23 cellular contexts compared by ENCODE assay signal in the genomic region with DNA sequence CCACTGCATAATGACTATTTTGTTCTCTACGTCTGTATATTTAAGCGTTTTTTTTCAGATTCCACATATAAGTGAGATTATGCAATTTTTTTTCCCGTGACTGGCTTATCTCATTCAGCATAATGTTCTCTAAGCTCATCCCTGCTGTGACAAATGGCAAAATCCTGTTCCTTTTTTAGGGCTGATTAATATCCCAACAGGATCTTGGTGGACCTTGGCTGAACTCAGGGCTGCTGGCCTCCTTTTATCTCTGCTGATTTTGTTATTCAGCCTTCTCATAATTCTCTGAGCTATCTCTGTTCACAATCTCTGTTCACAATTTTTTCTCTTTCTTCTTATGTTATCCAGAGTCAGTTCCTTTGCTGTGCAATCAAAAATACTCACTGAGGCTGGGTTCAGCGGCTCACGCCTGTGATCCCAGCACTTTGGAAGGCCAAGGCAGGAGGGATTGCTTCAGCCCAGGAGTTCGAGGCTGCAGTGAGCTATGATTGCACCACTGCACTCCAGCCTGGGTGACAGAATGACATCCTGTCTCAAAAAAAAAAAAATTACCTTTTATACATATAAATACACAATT.
"Had no signal": no experiment of that assay in that cellular context is flagged by ENCODE, and none has a peak within 500 bp of the region (broad histone marks: within the 10 kb centered on the region; RNA-seq: fewer than 3 reads in every experiment).

No MANE protein-coding gene starts in this region.

- H3K4me1 Mint-ChIP-seq: immature natural killer cell; naive B cell; neural crest cell; stimulated activated naive CD8-positive, alpha-beta T cell treated with anti-CD3 and anti-CD28 coated beads, Interleukin-15, amount 100 ng/mL, for 72 hours had no signal

- DNase-seq: dermis blood vessel endothelial cell; effector memory CD4-positive, alpha-beta T cell; hypothalamus; immature natural killer cell; left ventricle myocardium superior; lower lobe of right lung; mucosa of descending colon; naive B cell; right lobe of liver; small intestine; stimulated activated CD4-positive, alpha-beta T cell treated with anti-CD3 and anti-CD28 coated beads, Interleukin-15, amount 100 ng/mL, for 24 hours; stimulated activated CD4-positive, alpha-beta T cell treated with anti-CD3 and anti-CD28 coated beads, Interleukin-2, amount 100 ng/mL, for 48 hours; stimulated activated CD8-positive, alpha-beta memory T cell treated with anti-CD3 and anti-CD28 coated beads, Interleukin-4, amount 100 ng/mL, for 48 hours; stimulated activated naive CD4-positive, alpha-beta T cell; stimulated activated naive CD8-positive, alpha-beta T cell treated with anti-CD3 and anti-CD28 coated beads, Interleukin-15, amount 100 ng/mL, for 72 hours; trophoblast cell had no signal

- H3K4me3 Mint-ChIP-seq: immature natural killer cell; naive B cell; natural killer cell treated with Interleukin-12 subunit alpha and Interleukin-12 subunit beta and Interleukin-15 and Interleukin-18, amount 100 ng/mL, for 72 hours; neural crest cell; stimulated activated naive CD8-positive, alpha-beta T cell treated with anti-CD3 and anti-CD28 coated beads, Interleukin-15, amount 100 ng/mL, for 72 hours had no signal

- H3K27ac Mint-ChIP-seq: immature natural killer cell; naive B cell; natural killer cell treated with Interleukin-12 subunit alpha and Interleukin-12 subunit beta and Interleukin-15 and Interleukin-18, amount 100 ng/mL, for 72 hours; progenitor cell of endocrine pancreas; stimulated activated naive CD8-positive, alpha-beta T cell treated with anti-CD3 and anti-CD28 coated beads, Interleukin-15, amount 100 ng/mL, for 72 hours had no signal

- ATAC-seq: left ventricle myocardium superior; lower lobe of right lung; mucosa of descending colon; natural killer cell treated with Interleukin-12 subunit alpha and Interleukin-12 subunit beta and Interleukin-15 and Interleukin-18, amount 100 ng/mL, for 72 hours; right lobe of liver; stimulated activated naive CD8-positive, alpha-beta T cell treated with anti-CD3 and anti-CD28 coated beads, Interleukin-15, amount 100 ng/mL, for 72 hours had no signal

- H3K36me3 Mint-ChIP-seq: immature natural killer cell; naive B cell; natural killer cell treated with Interleukin-12 subunit alpha and Interleukin-12 subunit beta and Interleukin-15 and Interleukin-18, amount 100 ng/mL, for 72 hours had no signal

- H3K27me3 Mint-ChIP-seq: naive B cell; natural killer cell treated with Interleukin-12 subunit alpha and Interleukin-12 subunit beta and Interleukin-15 and Interleukin-18, amount 100 ng/mL, for 72 hours; stimulated activated naive CD8-positive, alpha-beta T cell treated with anti-CD3 and anti-CD28 coated beads, Interleukin-15, amount 100 ng/mL, for 72 hours had no signal

- H3K4me3 ChIP-seq: coronary artery, esophagus muscularis mucosa, lower lobe of right lung, mucosa of descending colon, right lobe of liver, suprapubic skin, vagina had no signal
